Comparison of ENCODE assay signal across 26 cellular contexts in the genomic region with DNA sequence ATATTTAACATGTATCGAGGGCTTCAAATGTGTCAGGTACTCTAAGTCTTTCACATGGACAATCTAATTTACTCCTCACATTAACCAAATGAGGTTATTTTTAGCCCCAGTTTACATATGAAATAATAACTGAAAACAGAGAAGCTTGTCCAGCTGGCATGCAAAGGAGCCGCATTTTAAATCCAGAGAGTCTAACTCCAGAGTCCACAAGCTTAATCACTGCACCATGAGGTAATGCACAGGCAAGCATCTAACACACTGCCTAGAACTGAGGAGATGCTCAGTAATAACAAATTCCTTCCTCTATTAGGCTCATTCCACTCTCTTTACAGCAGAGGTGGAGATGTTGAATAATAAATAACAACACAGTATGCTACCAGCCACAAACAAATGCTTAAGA.
"Had no signal": no experiment of that assay in that cellular context is flagged by ENCODE, and none has a peak within 500 bp of the region (broad histone marks: within the 10 kb centered on the region; RNA-seq: fewer than 3 reads in every experiment).

No MANE protein-coding gene starts in this region.

- H3K27me3 ChIP-seq: adrenal gland, colonic mucosa had no signal

- H3K36me3 Mint-ChIP-seq: activated CD4-positive, alpha-beta memory T cell treated with anti-CD3 and anti-CD28 coated beads for 36 hours; activated naive CD8-positive, alpha-beta T cell treated with anti-CD3 and anti-CD28 coated beads, Interleukin-2, amount 10 ng/mL, durations not matched to agents 7 days and 5 days; brain had no signal

- H3K27ac Mint-ChIP-seq: activated B cell treated with CpG ODN at 0.5 μM for 24 hours; activated CD4-positive, alpha-beta memory T cell treated with anti-CD3 and anti-CD28 coated beads for 36 hours; activated CD4-positive, alpha-beta T cell treated with anti-CD3 and anti-CD28 coated beads, Interleukin-2, amount 10 ng/mL, durations not matched to agents 7 days and 5 days; activated naive CD8-positive, alpha-beta T cell treated with anti-CD3 and anti-CD28 coated beads, Interleukin-2, amount 10 ng/mL, durations not matched to agents 7 days and 5 days; activated T-cell treated with anti-CD3 and anti-CD28 coated beads, Interleukin-2, amount 50 U/mL, for 72 hours; activated T-helper 2 cell treated with anti-CD3 and anti-CD28 coated beads, Interferon-gamma antibody, Interleukin-2, Interleukin-4, amounts not matched to agents 10 μg/mL and 5 μg/mL and 100 μg/mL, durations not matched to agents 14 hours and 24 hours and 36 hours; T-helper 17 cell had no signal

- H3K4me1 Mint-ChIP-seq: activated B cell treated with CpG ODN at 0.5 μM for 24 hours; activated CD4-positive, alpha-beta T cell treated with anti-CD3 and anti-CD28 coated beads, Interleukin-2, amount 10 ng/mL, durations not matched to agents 7 days and 5 days; activated naive CD8-positive, alpha-beta T cell treated with anti-CD3 and anti-CD28 coated beads, Interleukin-2, amount 10 ng/mL, durations not matched to agents 7 days and 5 days; central memory CD8-positive, alpha-beta T cell; T-helper 17 cell had no signal

- H3K36me3 ChIP-seq: adrenal gland, colonic mucosa had no signal

- H3K27me3 Mint-ChIP-seq: activated B cell treated with CpG ODN at 0.5 μM for 24 hours; activated CD4-positive, alpha-beta memory T cell treated with anti-CD3 and anti-CD28 coated beads for 36 hours; activated CD4-positive, alpha-beta T cell treated with anti-CD3 and anti-CD28 coated beads, Interleukin-2, amount 10 ng/mL, durations not matched to agents 7 days and 5 days; activated naive CD8-positive, alpha-beta T cell treated with anti-CD3 and anti-CD28 coated beads, Interleukin-2, amount 10 ng/mL, durations not matched to agents 7 days and 5 days; brain; central memory CD8-positive, alpha-beta T cell; T-helper 17 cell had no signal

- H3K4me3 ChIP-seq: adrenal gland, colonic mucosa, K562, PC-9 had no signal

- H3K9me3 ChIP-seq: adrenal gland, colonic mucosa had no signal

- H3K27ac ChIP-seq: adrenal gland, colonic mucosa, PC-9 had no signal

- H2AFZ ChIP-seq: PC-9 had no signal

- H3K9me3 Mint-ChIP-seq: activated B cell treated with CpG ODN at 0.5 μM for 24 hours; activated CD4-positive, alpha-beta memory T cell treated with anti-CD3 and anti-CD28 coated beads for 36 hours; activated naive CD8-positive, alpha-beta T cell treated with anti-CD3 and anti-CD28 coated beads, Interleukin-2, amount 10 ng/mL, durations not matched to agents 7 days and 5 days; activated T-helper 2 cell treated with anti-CD3 and anti-CD28 coated beads, Interferon-gamma antibody, Interleukin-2, Interleukin-4, amounts not matched to agents 10 μg/mL and 5 μg/mL and 100 μg/mL, durations not matched to agents 14 hours and 24 hours and 36 hours; central memory CD8-positive, alpha-beta T cell had no signal

- DNase-seq: activated B cell treated with CpG ODN at 0.5 μM for 24 hours; activated CD4-positive, alpha-beta memory T cell treated with anti-CD3 and anti-CD28 coated beads for 36 hours; activated CD4-positive, alpha-beta T cell treated with anti-CD3 and anti-CD28 coated beads for 1 hour; activated CD4-positive, alpha-beta T cell treated with anti-CD3 and anti-CD28 coated beads, Interleukin-2, amount 10 ng/mL, durations not matched to agents 7 days and 5 days; activated CD8-positive, alpha-beta memory T cell treated with anti-CD3 and anti-CD28 coated beads for 24 hours; activated naive CD4-positive, alpha-beta T cell treated with anti-CD3 and anti-CD28 coated beads, Interleukin-2, amount 50 U/mL, for 16 hours; activated naive CD8-positive, alpha-beta T cell treated with anti-CD3 and anti-CD28 coated beads, Interleukin-2, amount 10 ng/mL, durations not matched to agents 7 days and 5 days; activated T-cell treated with anti-CD3 and anti-CD28 coated beads, Interleukin-2, amount 50 U/mL, for 72 hours; adrenal gland; anterior cingulate cortex; colonic mucosa; Kasumi-1; NCI-H1105 treated with DMSO at 0.1 percent for 48 hours; NCI-H1436 treated with DMSO at 0.1 percent for 48 hours; NCI-H187; NCI-H2081; NCI-H446 treated with DMSO at 0.1 percent for 48 hours; NCI-H524 treated with DMSO at 0.1 percent for 48 hours; PC-9; SIG-M5; T-helper 17 cell; T-helper 9 cell had no signal

- H3K4me2 ChIP-seq: PC-9 had no signal

- ATAC-seq: activated T-cell treated with anti-CD3 and anti-CD28 coated beads, Interleukin-2, amount 50 U/mL, for 72 hours; K562; T-helper 17 cell had no signal

- H3K4me1 ChIP-seq: adrenal gland, colonic mucosa had no signal

- H3K4me3 Mint-ChIP-seq: activated B cell treated with CpG ODN at 0.5 μM for 24 hours; activated CD4-positive, alpha-beta memory T cell treated with anti-CD3 and anti-CD28 coated beads for 36 hours; activated CD4-positive, alpha-beta T cell treated with anti-CD3 and anti-CD28 coated beads, Interleukin-2, amount 10 ng/mL, durations not matched to agents 7 days and 5 days; activated naive CD8-positive, alpha-beta T cell treated with anti-CD3 and anti-CD28 coated beads, Interleukin-2, amount 10 ng/mL, durations not matched to agents 7 days and 5 days; activated T-cell treated with anti-CD3 and anti-CD28 coated beads, Interleukin-2, amount 50 U/mL, for 72 hours; brain; central memory CD8-positive, alpha-beta T cell; T-helper 17 cell had no signal
